ENCODE assay signal across 22 cellular contexts in genomic region chrX:46559062-46559461, GRCh38.
"Had no signal": no experiment of that assay in that cellular context is flagged by ENCODE, and none has a peak within 500 bp of the region (broad histone marks: within the 10 kb centered on the region; RNA-seq: fewer than 3 reads in every experiment).

No MANE protein-coding gene starts in this region.

- H3K27me3 Mint-ChIP-seq: activated CD4-positive, alpha-beta T cell treated with anti-CD3 and anti-CD28 coated beads, Interleukin-2, amount 10 ng/mL, durations not matched to agents 24 days and 14 days; activated CD8-positive, alpha-beta T cell treated with anti-CD3 and anti-CD28 coated beads for 36 hours; central memory CD8-positive, alpha-beta T cell; T-helper 17 cell had no signal

- ATAC-seq: activated CD4-positive, CD25-positive, alpha-beta regulatory T cell treated with anti-CD3 and anti-CD28 coated beads, Interleukin-2, amount 50 U/mL, for 24 hours; activated CD8-positive, alpha-beta memory T cell treated with anti-CD3 and anti-CD28 coated beads, Interleukin-2, amount 10 ng/mL, durations not matched to agents 7 days and 5 days; activated CD8-positive, alpha-beta T cell treated with anti-CD3 and anti-CD28 coated beads for 36 hours; activated naive CD4-positive, alpha-beta T cell treated with anti-CD3 and anti-CD28 coated beads, Interleukin-2, amount 50 U/mL, for 72 hours; activated T-cell treated with anti-CD3 and anti-CD28 coated beads, Interleukin-2, amount 50 U/mL, for 72 hours; T-helper 17 cell had no signal

- H3K4me1 ChIP-seq: breast epithelium, right atrium auricular region had no signal

- H3K27ac ChIP-seq: breast epithelium, right atrium auricular region, tibial nerve, WERI-Rb-1 had no signal

- DNase-seq: activated CD4-positive, alpha-beta T cell treated with anti-CD3 and anti-CD28 coated beads, Interleukin-2, amount 10 ng/mL, durations not matched to agents 24 days and 14 days; activated CD8-positive, alpha-beta memory T cell treated with anti-CD3 and anti-CD28 coated beads, Interleukin-2, amount 10 ng/mL, durations not matched to agents 7 days and 5 days; activated CD8-positive, alpha-beta T cell treated with anti-CD3 and anti-CD28 coated beads for 36 hours; activated naive CD4-positive, alpha-beta T cell; activated T-cell treated with anti-CD3 and anti-CD28 coated beads for 4 hours; activated T-cell treated with anti-CD3 and anti-CD28 coated beads, Interleukin-2, amount 50 U/mL, for 72 hours; dermis blood vessel endothelial cell; effector CD8-positive, alpha-beta T cell; foreskin melanocyte; mammary epithelial cell; naive B cell; stimulated activated CD4-positive, alpha-beta T cell treated with anti-CD3 and anti-CD28 coated beads, Interleukin-2, amount 100 ng/mL, for 48 hours; stimulated activated naive CD4-positive, alpha-beta T cell treated with Interleukin-2 at 50 U/mL for 16 hours; T-helper 17 cell; T1000; WERI-Rb-1 had no signal

- H3K36me3 Mint-ChIP-seq: activated CD8-positive, alpha-beta memory T cell treated with anti-CD3 and anti-CD28 coated beads, Interleukin-2, amount 10 ng/mL, durations not matched to agents 7 days and 5 days; activated naive CD4-positive, alpha-beta T cell treated with anti-CD3 and anti-CD28 coated beads, Interleukin-2, amount 50 U/mL, for 72 hours had no signal

- H3K36me3 ChIP-seq: breast epithelium, right atrium auricular region, tibial nerve, WERI-Rb-1 had no signal

- H3K9me3 Mint-ChIP-seq: activated CD4-positive, alpha-beta T cell treated with anti-CD3 and anti-CD28 coated beads, Interleukin-2, amount 10 ng/mL, durations not matched to agents 24 days and 14 days; activated CD8-positive, alpha-beta T cell treated with anti-CD3 and anti-CD28 coated beads for 36 hours; activated naive CD4-positive, alpha-beta T cell treated with anti-CD3 and anti-CD28 coated beads, Interleukin-2, amount 50 U/mL, for 72 hours; activated T-cell treated with anti-CD3 and anti-CD28 coated beads, Interleukin-2, amount 50 U/mL, for 72 hours; central memory CD8-positive, alpha-beta T cell had no signal

- H3K27me3 ChIP-seq: right atrium auricular region, tibial nerve had no signal

- H3K4me3 ChIP-seq: breast epithelium, right atrium auricular region, tibial nerve had no signal

- H3K9me3 ChIP-seq: breast epithelium, right atrium auricular region, tibial nerve had no signal

- H3K27ac Mint-ChIP-seq: activated CD4-positive, alpha-beta T cell treated with anti-CD3 and anti-CD28 coated beads, Interleukin-2, amount 10 ng/mL, durations not matched to agents 24 days and 14 days; activated CD8-positive, alpha-beta memory T cell treated with anti-CD3 and anti-CD28 coated beads, Interleukin-2, amount 10 ng/mL, durations not matched to agents 7 days and 5 days; activated CD8-positive, alpha-beta T cell treated with anti-CD3 and anti-CD28 coated beads for 36 hours; activated naive CD4-positive, alpha-beta T cell treated with anti-CD3 and anti-CD28 coated beads, Interleukin-2, amount 50 U/mL, for 72 hours; activated T-cell treated with anti-CD3 and anti-CD28 coated beads, Interleukin-2, amount 50 U/mL, for 72 hours; naive B cell; T-helper 17 cell had no signal

- H3K4me3 Mint-ChIP-seq: activated CD4-positive, alpha-beta T cell treated with anti-CD3 and anti-CD28 coated beads, Interleukin-2, amount 10 ng/mL, durations not matched to agents 24 days and 14 days; activated CD8-positive, alpha-beta memory T cell treated with anti-CD3 and anti-CD28 coated beads, Interleukin-2, amount 10 ng/mL, durations not matched to agents 7 days and 5 days; activated CD8-positive, alpha-beta T cell treated with anti-CD3 and anti-CD28 coated beads for 36 hours; activated T-cell treated with anti-CD3 and anti-CD28 coated beads, Interleukin-2, amount 50 U/mL, for 72 hours; central memory CD8-positive, alpha-beta T cell; naive B cell; T-helper 17 cell had no signal
